ENCODE assay signal across 8 cellular contexts in the genomic region with DNA sequence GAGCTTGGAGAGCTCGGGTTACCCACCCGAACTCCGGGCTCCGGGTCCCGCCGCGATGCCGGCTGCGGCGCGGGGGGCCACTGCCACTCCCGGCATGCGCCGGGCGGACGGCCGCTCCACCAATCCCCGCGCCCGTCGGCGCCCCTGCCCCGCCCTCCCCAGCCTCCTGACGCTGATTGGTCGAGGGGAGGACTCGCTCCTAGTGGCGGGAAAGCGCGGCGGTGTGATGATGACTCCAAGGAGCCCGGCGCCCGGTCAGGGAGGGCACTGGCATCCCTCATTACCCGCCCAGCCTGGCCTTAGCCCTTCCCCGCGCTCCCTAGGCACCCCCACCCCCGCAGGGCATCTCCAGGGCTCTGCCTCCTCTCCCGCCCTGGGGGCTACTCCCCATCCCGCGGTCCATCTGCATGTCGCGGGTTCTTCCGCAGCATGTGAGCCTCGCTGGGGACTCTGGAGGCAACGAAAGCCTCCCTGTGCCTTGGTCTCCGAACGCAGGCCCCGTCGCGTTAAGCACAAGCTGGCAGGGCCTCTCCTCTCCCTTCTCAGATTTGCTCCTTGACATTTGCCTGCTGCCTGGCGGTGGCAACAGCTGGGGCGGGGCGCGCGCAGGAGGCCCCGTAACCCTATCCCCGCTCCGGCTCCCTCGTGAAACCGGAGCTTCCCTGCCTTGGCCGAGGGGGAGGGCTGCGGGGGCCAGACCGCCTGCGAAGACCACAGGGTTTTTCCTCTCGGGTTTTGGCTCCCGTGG. TPM values are rescaled to one million over a fixed set of nuclear protein-coding genes. Genes with fewer than 3 reads are reported as not detected.
DNase-seq lines count a peak whose midpoint lies in the region; ATAC-seq and TF ChIP-seq lines count a peak whose summit lies in the region.

No MANE protein-coding gene starts in this region.

- peak overlapping the region; percentile 96 for H3K4me3 Mint-ChIP-seq in activated CD4-positive, alpha-beta T cell treated with anti-CD3 and anti-CD28 coated beads, Interleukin-2, amount 10 ng/mL, durations not matched to agents 24 days and 14 days

- H3K27ac ChIP-seq in liver (ENCODE audit: low read depth in 1 of 2, low read length in 2 of 2), result no peak overlapping the region

- intact Hi-C loops in activated CD4-positive, alpha-beta T cell treated with anti-CD3 and anti-CD28 coated beads, Interleukin-2, amount 10 ng/mL, durations not matched to agents 24 days and 14 days (cut with micrococcal nuclease), result loop anchor here (1.0 to 5.0 kb wide), 4 partner anchors 17 to 65 kb away; a partner anchor contains a TSS

- no peaks in the 10 kb centered on the region for H3K9me3 Mint-ChIP-seq in activated CD4-positive, alpha-beta T cell treated with anti-CD3 and anti-CD28 coated beads, Interleukin-2, amount 10 ng/mL, durations not matched to agents 24 days and 14 days

- H3K36me3 Mint-ChIP-seq in activated CD4-positive, alpha-beta T cell treated with anti-CD3 and anti-CD28 coated beads, Interleukin-2, amount 10 ng/mL, durations not matched to agents 24 days and 14 days (ENCODE audit: low read depth), result no peaks in the 10 kb centered on the region

- no peak for TF ChIP-seq RAD21 in liver (IDR thresholded peaks at IDR 0.05)

- 5% methylated on average over 66 of the region's 66 CpGs for WGBS in liver

- H3K36me3 ChIP-seq in BE2C (no peaks in the 10 kb centered on the region), liver (ENCODE audit: control insufficient read depth in 4 of 4, insufficient read depth in 3 of 4, low read depth in 1 of 4, low read length in 3 of 4) (no peaks in the 10 kb centered on the region)

- H3K27me3 Mint-ChIP-seq in activated CD4-positive, alpha-beta T cell treated with anti-CD3 and anti-CD28 coated beads, Interleukin-2, amount 10 ng/mL, durations not matched to agents 24 days and 14 days, result no peaks in the 10 kb centered on the region

- peaks cover 21% of the 10 kb centered on the region for H3K4me1 Mint-ChIP-seq in activated CD4-positive, alpha-beta T cell treated with anti-CD3 and anti-CD28 coated beads, Interleukin-2, amount 10 ng/mL, durations not matched to agents 24 days and 14 days

- H3K27ac Mint-ChIP-seq in activated CD4-positive, alpha-beta T cell treated with anti-CD3 and anti-CD28 coated beads, Interleukin-2, amount 10 ng/mL, durations not matched to agents 24 days and 14 days, result peak overlapping the region; percentile 81

- H3K4me3 ChIP-seq in BE2C (ENCODE audit: low read depth, low read length) (peak overlapping the region; percentile 60), liver (ENCODE audit: low read depth in 1 of 3, low read length in 3 of 3) (peak overlapping the region; percentile 42 to 79 (median 63))

- H3K9me3 ChIP-seq in BE2C (peaks cover 4% of the 10 kb centered on the region), liver (ENCODE audit: control insufficient read depth in 4 of 4, low read length in 3 of 4) (no peaks in the 10 kb centered on the region)

- H3K9ac ChIP-seq in liver (ENCODE audit: low read depth in 1 of 2, low read length in 2 of 2), result no peak overlapping the region

- TF ChIP-seq CTCF in BE2C (IDR thresholded peaks at IDR 0.05; ENCODE audit: low read depth, low read length), result no peak
- peak; percentile 22 for TF ChIP-seq CTCF in liver (IDR thresholded peaks at IDR 0.05; ENCODE audit: low read depth, low read length, missing input control)

- H3K27me3 ChIP-seq in BE2C (no peaks in the 10 kb centered on the region), liver (ENCODE audit: control insufficient read depth in 4 of 4, insufficient read depth in 4 of 4, low read length in 3 of 4) (no peaks in the 10 kb centered on the region)

- DNase-seq in BE2C (peak; percentile 92), GM19240 (ENCODE audit: insufficient read length, low spot score) (peak; percentile 91), NCI-H524 treated with DMSO at 0.1 percent for 48 hours (lab: John Stamatoyannopoulos, UW) (peak; percentile 78), dedifferentiated amniotic fluid mesenchymal stem cell (ENCODE audit: extremely low spot score) (peak; percentile 73)
- DNase-seq in activated CD4-positive, alpha-beta T cell treated with anti-CD3 and anti-CD28 coated beads, Interleukin-2, amount 10 ng/mL, durations not matched to agents 24 days and 14 days, result peak; percentile 95
- peak; percentile 93 for DNase-seq in stimulated activated CD4-positive, alpha-beta T cell treated with anti-CD3 and anti-CD28 coated beads, Interleukin-2, amount 100 ng/mL, for 24 hours

- ATAC-seq in HG03469 (IDR thresholded peaks at IDR 0.05; ENCODE audit: unreplicated experiment), result peak; percentile 68

- H3K4me1 ChIP-seq in BE2C (no peaks in the 10 kb centered on the region), liver (ENCODE audit: control insufficient read depth in 4 of 4, insufficient read depth in 4 of 4, low read length in 3 of 4) (peaks cover 2 to 12% (median 11%) of the 10 kb centered on the region in 4 donors)

TF ChIP-seq in liver, 16 proteins besides CTCF, POLR2A, EP300 and RAD21:
- TF ChIP-seq, protein P1, sequence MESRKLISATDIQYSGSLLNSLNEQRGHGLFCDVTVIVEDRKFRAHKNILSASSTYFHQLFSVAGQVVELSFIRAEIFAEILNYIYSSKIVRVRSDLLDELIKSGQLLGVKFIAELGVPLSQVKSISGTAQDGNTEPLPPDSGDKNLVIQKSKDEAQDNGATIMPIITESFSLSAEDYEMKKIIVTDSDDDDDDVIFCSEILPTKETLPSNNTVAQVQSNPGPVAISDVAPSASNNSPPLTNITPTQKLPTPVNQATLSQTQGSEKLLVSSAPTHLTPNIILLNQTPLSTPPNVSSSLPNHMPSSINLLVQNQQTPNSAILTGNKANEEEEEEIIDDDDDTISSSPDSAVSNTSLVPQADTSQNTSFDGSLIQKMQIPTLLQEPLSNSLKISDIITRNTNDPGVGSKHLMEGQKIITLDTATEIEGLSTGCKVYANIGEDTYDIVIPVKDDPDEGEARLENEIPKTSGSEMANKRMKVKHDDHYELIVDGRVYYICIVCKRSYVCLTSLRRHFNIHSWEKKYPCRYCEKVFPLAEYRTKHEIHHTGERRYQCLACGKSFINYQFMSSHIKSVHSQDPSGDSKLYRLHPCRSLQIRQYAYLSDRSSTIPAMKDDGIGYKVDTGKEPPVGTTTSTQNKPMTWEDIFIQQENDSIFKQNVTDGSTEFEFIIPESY (IDR thresholded peaks at IDR 0.05), result no peak
- TF ChIP-seq SP1 (IDR thresholded peaks at IDR 0.05), result peak; percentile 28
- TF ChIP-seq FOXA2 (IDR thresholded peaks at IDR 0.05), result no peak
- TF ChIP-seq HNF4G (IDR thresholded peaks at IDR 0.05), result no peak
- TF ChIP-seq, protein P2, sequence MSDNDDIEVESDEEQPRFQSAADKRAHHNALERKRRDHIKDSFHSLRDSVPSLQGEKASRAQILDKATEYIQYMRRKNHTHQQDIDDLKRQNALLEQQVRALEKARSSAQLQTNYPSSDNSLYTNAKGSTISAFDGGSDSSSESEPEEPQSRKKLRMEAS (IDR thresholded peaks at IDR 0.05), result no peak
- TF ChIP-seq, protein P3, sequence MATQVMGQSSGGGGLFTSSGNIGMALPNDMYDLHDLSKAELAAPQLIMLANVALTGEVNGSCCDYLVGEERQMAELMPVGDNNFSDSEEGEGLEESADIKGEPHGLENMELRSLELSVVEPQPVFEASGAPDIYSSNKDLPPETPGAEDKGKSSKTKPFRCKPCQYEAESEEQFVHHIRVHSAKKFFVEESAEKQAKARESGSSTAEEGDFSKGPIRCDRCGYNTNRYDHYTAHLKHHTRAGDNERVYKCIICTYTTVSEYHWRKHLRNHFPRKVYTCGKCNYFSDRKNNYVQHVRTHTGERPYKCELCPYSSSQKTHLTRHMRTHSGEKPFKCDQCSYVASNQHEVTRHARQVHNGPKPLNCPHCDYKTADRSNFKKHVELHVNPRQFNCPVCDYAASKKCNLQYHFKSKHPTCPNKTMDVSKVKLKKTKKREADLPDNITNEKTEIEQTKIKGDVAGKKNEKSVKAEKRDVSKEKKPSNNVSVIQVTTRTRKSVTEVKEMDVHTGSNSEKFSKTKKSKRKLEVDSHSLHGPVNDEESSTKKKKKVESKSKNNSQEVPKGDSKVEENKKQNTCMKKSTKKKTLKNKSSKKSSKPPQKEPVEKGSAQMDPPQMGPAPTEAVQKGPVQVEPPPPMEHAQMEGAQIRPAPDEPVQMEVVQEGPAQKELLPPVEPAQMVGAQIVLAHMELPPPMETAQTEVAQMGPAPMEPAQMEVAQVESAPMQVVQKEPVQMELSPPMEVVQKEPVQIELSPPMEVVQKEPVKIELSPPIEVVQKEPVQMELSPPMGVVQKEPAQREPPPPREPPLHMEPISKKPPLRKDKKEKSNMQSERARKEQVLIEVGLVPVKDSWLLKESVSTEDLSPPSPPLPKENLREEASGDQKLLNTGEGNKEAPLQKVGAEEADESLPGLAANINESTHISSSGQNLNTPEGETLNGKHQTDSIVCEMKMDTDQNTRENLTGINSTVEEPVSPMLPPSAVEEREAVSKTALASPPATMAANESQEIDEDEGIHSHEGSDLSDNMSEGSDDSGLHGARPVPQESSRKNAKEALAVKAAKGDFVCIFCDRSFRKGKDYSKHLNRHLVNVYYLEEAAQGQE (IDR thresholded peaks at IDR 0.05), result no peak

RNA-seq across cellular contexts. Expression of a gene that starts 1.7 kb away (rescaled TPM):
- polyA plus RNA-seq in BE2C (2012; ENCODE audit: insufficient read depth, insufficient read length, low read depth), result 2.7 TPM
- 1.8 and 2.4 TPM in 2 replicates for total RNA-seq in activated CD4-positive, alpha-beta T cell treated with anti-CD3 and anti-CD28 coated beads, Interleukin-2, amount 10 ng/mL, durations not matched to agents 24 days and 14 days
- total RNA-seq in liver, result under 1 TPM; 0.09 to 0.17 TPM
- under 1 TPM; 0.07 to 0.23 TPM for polyA plus RNA-seq in liver

RNA-seq across cellular contexts. Expression of a gene that starts 16.4 kb away (rescaled TPM):
- polyA plus RNA-seq in BE2C (2012; ENCODE audit: insufficient read depth, insufficient read length, low read depth), result 201 TPM
- total RNA-seq in activated CD4-positive, alpha-beta T cell treated with anti-CD3 and anti-CD28 coated beads, Interleukin-2, amount 10 ng/mL, durations not matched to agents 24 days and 14 days, result 49.7 and 51.7 TPM in 2 replicates
- total RNA-seq in liver, result 10 to 100 TPM in 1 of 2 donors, 1 to 10 TPM in 1; 8.3 to 10.5 TPM
- 10 to 100 TPM in 1 of 2 donors, 1 to 10 TPM in 1; 4.9 to 13.0 TPM for polyA plus RNA-seq in liver

RNA-seq across cellular contexts. Expression of a gene that starts 33.9 kb away (rescaled TPM):
- polyA plus RNA-seq in BE2C (2012; ENCODE audit: insufficient read depth, insufficient read length, low read depth), result 830 TPM
- total RNA-seq in activated CD4-positive, alpha-beta T cell treated with anti-CD3 and anti-CD28 coated beads, Interleukin-2, amount 10 ng/mL, durations not matched to agents 24 days and 14 days, result 276 and 279 TPM in 2 replicates
- 10 to 100 TPM; 90.4 to 96.0 TPM for total RNA-seq in liver
- polyA plus RNA-seq in liver, result 100 to 1,000 TPM; 177 to 191 TPM

RNA-seq across cellular contexts. Expression of a gene that starts 45.0 kb away (rescaled TPM):
- polyA plus RNA-seq in BE2C (2012; ENCODE audit: insufficient read depth, insufficient read length, low read depth), result 47.7 TPM
- 20.5 and 23.7 TPM in 2 replicates for total RNA-seq in activated CD4-positive, alpha-beta T cell treated with anti-CD3 and anti-CD28 coated beads, Interleukin-2, amount 10 ng/mL, durations not matched to agents 24 days and 14 days
- total RNA-seq in liver, result 10 to 100 TPM in 1 of 2 donors, 1 to 10 TPM in 1; 7.5 to 16.1 TPM
- 1 to 10 TPM; 3.0 to 9.1 TPM for polyA plus RNA-seq in liver

RNA-seq across cellular contexts. Expression of a gene that starts 51.8 kb away (rescaled TPM):
- not detected for polyA plus RNA-seq in BE2C (2012; ENCODE audit: insufficient read depth, insufficient read length, low read depth)
- not detected in 2 replicates for total RNA-seq in activated CD4-positive, alpha-beta T cell treated with anti-CD3 and anti-CD28 coated beads, Interleukin-2, amount 10 ng/mL, durations not matched to agents 24 days and 14 days
- 1 to 10 TPM in 1 of 2 donors, under 1 TPM in 1; 0.17 to 1.2 TPM for total RNA-seq in liver
- polyA plus RNA-seq in liver, result under 1 TPM; 0.08 to 0.82 TPM
